Comparison of ENCODE assay signal across 8 cellular contexts in the genomic region with DNA sequence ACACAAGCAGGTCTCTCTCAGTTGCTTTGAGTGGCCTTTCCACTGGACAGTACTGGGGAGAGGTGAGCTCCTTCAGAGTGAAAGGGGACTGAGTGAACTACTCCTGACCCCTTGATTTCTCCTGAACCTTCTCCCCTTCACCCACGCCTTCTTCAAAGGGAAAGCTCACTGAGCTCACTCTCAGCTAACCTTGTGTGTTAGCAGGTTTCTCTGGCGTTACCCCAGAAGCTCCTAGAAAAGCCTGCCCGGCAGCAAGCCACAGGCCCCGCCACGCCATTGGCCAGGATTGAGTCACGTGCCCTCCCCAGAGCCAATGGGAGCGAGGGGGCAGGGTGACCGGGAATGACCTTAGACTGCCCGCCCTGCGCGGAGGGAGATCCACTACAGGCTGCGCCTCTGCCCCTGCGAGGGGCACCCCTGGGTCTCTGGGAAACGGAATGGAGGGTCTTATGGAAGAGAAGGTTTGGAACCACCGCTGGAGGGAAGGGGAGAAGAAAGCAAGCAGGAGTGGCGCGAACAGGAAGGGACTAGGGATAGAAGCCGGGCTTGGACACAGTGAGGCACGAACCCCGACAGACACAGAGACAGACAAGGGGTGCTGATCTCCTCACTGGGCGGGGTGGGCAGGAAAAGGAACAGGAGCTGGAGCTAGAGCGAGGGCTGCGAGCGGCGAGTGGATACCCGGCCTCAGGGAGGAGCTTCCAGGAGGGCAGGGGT. TPM values are rescaled to one million over a fixed set of nuclear protein-coding genes. Genes with fewer than 3 reads are reported as not detected.
DNase-seq lines count a peak whose midpoint lies in the region; ATAC-seq and TF ChIP-seq lines count a peak whose summit lies in the region.

No MANE protein-coding gene starts in this region.

- H3K9me3 ChIP-seq in ovary (no peaks in the 10 kb centered on the region), thoracic aorta (no peaks in the 10 kb centered on the region)

- TF ChIP-seq EP300 in Ishikawa (IDR thresholded peaks at IDR 0.05; ENCODE audit: borderline replicate concordance), result no peak
- TF ChIP-seq EP300 in ovary (IDR thresholded peaks at IDR 0.05), result no peak

- intact Hi-C loops in ovary (cut with DNase I), result no loop called here

- no peaks in the 10 kb centered on the region for H3K36me3 ChIP-seq in ovary
- peaks cover 8% of the 10 kb centered on the region for H3K36me3 ChIP-seq in thoracic aorta

- H3K27me3 ChIP-seq in ovary, result no peaks in the 10 kb centered on the region
- no peaks in the 10 kb centered on the region for H3K27me3 ChIP-seq in thoracic aorta (replicated peaks; ENCODE audit: insufficient read depth)

- H3K36me3 Mint-ChIP-seq in activated naive CD8-positive, alpha-beta T cell, result no peaks in the 10 kb centered on the region

- WGBS in ovary, 3 donors, result 0 to 2% (median 2%) methylated on average over 26 of the region's 26 CpGs

- TF ChIP-seq RAD21 in Ishikawa (IDR thresholded peaks at IDR 0.05; ENCODE audit: low read depth), result no peak

- ATAC-seq in GM21529 (IDR thresholded peaks at IDR 0.05; ENCODE audit: unreplicated experiment), result peak; percentile 93
- ATAC-seq in SK-N-SH treated with all-trans-retinoic acid at 6 μM for 48 hours, result peak; percentile 98
- ATAC-seq in thoracic aorta (ENCODE audit: insufficient number of reproducible peaks, low FRiP score, low read depth), result peak; percentile 90

- peak overlapping the region; percentile 99 for H3K4me3 Mint-ChIP-seq in activated naive CD8-positive, alpha-beta T cell

- H3K9me3 Mint-ChIP-seq in activated naive CD8-positive, alpha-beta T cell (ENCODE audit: low read depth), result no peaks in the 10 kb centered on the region

- peak overlapping the region; percentile 65 for H3K4me3 ChIP-seq in ovary
- peak overlapping the region; percentile 75 for H3K4me3 ChIP-seq in thoracic aorta

- no peaks in the 10 kb centered on the region for H3K27me3 Mint-ChIP-seq in activated naive CD8-positive, alpha-beta T cell

- H3K27ac ChIP-seq in ovary (peak overlapping the region; percentile 81), thoracic aorta (peak overlapping the region; percentile 63 to 68)

- peaks cover 19% of the 10 kb centered on the region for H3K4me1 Mint-ChIP-seq in activated naive CD8-positive, alpha-beta T cell (ENCODE audit: low read depth)

- H3K27ac Mint-ChIP-seq in activated naive CD8-positive, alpha-beta T cell, result peak overlapping the region; percentile 100

- TF ChIP-seq CTCF in ovary (IDR thresholded peaks at IDR 0.05) (no peak), thoracic aorta (IDR thresholded peaks at IDR 0.05) (no peak)

- DNase-seq in DMS79 (lab: John Stamatoyannopoulos, UW) (peak; percentile 68), glomerular visceral epithelial cell (ENCODE audit: extremely low spot score) (peak; percentile 91), ovary (peak; percentile 94 to 97 (median 95)), thoracic aorta (ENCODE audit: low spot score) (peak; percentile 77)

- H3K4me1 ChIP-seq in ovary (ENCODE audit: insufficient read depth) (peaks cover 6% of the 10 kb centered on the region), thoracic aorta (ENCODE audit: control insufficient read depth in 1 of 2, low read depth in 2 of 2) (peaks cover 7 to 18% of the 10 kb centered on the region in 2 donors)

- no peak for TF ChIP-seq POLR2A in ovary (IDR thresholded peaks at IDR 0.05)

TF ChIP-seq in Ishikawa, 13 proteins besides CTCF, POLR2A, EP300 and RAD21:
- TF ChIP-seq, protein P1, sequence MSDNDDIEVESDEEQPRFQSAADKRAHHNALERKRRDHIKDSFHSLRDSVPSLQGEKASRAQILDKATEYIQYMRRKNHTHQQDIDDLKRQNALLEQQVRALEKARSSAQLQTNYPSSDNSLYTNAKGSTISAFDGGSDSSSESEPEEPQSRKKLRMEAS (IDR thresholded peaks at IDR 0.05), result peak; percentile 70
- TF ChIP-seq, protein P2, sequence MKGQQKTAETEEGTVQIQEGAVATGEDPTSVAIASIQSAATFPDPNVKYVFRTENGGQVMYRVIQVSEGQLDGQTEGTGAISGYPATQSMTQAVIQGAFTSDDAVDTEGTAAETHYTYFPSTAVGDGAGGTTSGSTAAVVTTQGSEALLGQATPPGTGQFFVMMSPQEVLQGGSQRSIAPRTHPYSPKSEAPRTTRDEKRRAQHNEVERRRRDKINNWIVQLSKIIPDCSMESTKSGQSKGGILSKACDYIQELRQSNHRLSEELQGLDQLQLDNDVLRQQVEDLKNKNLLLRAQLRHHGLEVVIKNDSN (IDR thresholded peaks at IDR 0.05), result peak; percentile 100
- TF ChIP-seq ZBTB7A (IDR thresholded peaks at IDR 0.05; ENCODE audit: low read depth) (no peak), TEAD4 (IDR thresholded peaks at IDR 0.05) (no peak), CEBPB (IDR thresholded peaks at IDR 0.05) (no peak), TAF1 (IDR thresholded peaks at IDR 0.05; ENCODE audit: low read depth) (peak; percentile 75)

TF ChIP-seq in SK-N-SH treated with all-trans-retinoic acid at 6 μM for 48 hours, 23 proteins besides CTCF, POLR2A, EP300 and RAD21:
- TF ChIP-seq, protein P3, sequence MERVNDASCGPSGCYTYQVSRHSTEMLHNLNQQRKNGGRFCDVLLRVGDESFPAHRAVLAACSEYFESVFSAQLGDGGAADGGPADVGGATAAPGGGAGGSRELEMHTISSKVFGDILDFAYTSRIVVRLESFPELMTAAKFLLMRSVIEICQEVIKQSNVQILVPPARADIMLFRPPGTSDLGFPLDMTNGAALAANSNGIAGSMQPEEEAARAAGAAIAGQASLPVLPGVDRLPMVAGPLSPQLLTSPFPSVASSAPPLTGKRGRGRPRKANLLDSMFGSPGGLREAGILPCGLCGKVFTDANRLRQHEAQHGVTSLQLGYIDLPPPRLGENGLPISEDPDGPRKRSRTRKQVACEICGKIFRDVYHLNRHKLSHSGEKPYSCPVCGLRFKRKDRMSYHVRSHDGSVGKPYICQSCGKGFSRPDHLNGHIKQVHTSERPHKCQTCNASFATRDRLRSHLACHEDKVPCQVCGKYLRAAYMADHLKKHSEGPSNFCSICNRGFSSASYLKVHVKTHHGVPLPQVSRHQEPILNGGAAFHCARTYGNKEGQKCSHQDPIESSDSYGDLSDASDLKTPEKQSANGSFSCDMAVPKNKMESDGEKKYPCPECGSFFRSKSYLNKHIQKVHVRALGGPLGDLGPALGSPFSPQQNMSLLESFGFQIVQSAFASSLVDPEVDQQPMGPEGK (CRISPR knock-in tag; IDR thresholded peaks at IDR 0.05; ENCODE audit: borderline replicate concordance), result no peak
- TF ChIP-seq, protein P4, sequence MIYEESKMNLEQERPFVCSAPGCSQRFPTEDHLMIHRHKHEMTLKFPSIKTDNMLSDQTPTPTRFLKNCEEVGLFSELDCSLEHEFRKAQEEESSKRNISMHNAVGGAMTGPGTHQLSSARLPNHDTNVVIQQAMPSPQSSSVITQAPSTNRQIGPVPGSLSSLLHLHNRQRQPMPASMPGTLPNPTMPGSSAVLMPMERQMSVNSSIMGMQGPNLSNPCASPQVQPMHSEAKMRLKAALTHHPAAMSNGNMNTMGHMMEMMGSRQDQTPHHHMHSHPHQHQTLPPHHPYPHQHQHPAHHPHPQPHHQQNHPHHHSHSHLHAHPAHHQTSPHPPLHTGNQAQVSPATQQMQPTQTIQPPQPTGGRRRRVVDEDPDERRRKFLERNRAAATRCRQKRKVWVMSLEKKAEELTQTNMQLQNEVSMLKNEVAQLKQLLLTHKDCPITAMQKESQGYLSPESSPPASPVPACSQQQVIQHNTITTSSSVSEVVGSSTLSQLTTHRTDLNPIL (CRISPR knock-in tag; IDR thresholded peaks at IDR 0.05; ENCODE audit: low read depth), result no peak

RNA-seq across cellular contexts. Expression of a gene that starts 17.4 kb away (rescaled TPM):
- total RNA-seq in ovary (100 to 1,000 TPM in 1 of 7 donors, 10 to 100 TPM in 6; 56.8 to 110 (median 67.2) TPM), thoracic aorta (100 to 1,000 TPM; 114 to 156 TPM)
- 10 to 100 TPM; 53.2 to 73.4 TPM for polyA plus RNA-seq in ovary

RNA-seq across cellular contexts. Expression of a gene that starts 57.3 kb away (rescaled TPM):
- total RNA-seq in ovary (1 to 10 TPM; 1.6 to 4.9 (median 2.8) TPM), thoracic aorta (10 to 100 TPM in 1 of 2 donors, 1 to 10 TPM in 1; 8.9 to 15.0 TPM)
- 1 to 10 TPM; 1.2 to 1.4 TPM for polyA plus RNA-seq in ovary

Comparison
In these comparisons a context has a peak if more than half of its experiments do, and no peak if none do; other contexts are left out.
1. Peak in every context shown above with its lines: DNase-seq, ATAC-seq, H3K4me3 ChIP-seq and H3K27ac ChIP-seq.